In the genomic region with DNA sequence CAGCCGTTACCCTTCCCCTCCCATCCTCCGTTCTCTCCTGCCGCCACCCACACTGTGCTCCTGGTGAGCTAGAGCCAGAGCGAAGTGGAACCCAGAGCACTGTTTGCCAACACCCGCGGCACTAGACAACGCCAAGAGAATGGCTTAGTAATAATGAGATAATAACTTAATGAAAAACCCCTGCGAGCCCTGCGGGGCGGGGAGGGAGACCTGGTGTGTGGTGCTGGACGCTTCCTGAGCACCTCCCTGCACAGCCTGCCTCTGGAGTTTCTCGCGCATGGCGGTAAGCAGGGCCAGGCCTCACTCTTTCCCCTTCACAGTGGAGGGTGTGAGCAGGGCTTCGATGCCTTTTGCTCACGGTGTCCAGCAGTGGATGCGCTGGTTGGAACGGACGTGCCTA, we compare ENCODE assay signal across 24 cellular contexts.
"Had no signal": no experiment of that assay in that cellular context is flagged by ENCODE, and none has a peak within 500 bp of the region (broad histone marks: within the 10 kb centered on the region; RNA-seq: fewer than 3 reads in every experiment).

No MANE protein-coding gene starts in this region.

- H3K9me3 ChIP-seq: esophagus muscularis mucosa, mucosa of descending colon, right lobe of liver, stomach, thyroid gland, vagina had no signal

- H3K4me3 ChIP-seq: coronary artery, esophagus muscularis mucosa, mucosa of descending colon, right lobe of liver, stomach, thyroid gland, vagina had no signal

- H3K27me3 ChIP-seq: esophagus muscularis mucosa, foreskin keratinocyte, right lobe of liver, thyroid gland, vagina had no signal

- H3K4me1 ChIP-seq: foreskin keratinocyte, parathyroid adenoma, right lobe of liver, stomach, thyroid gland, vagina had no signal

- FAIRE-seq: endothelial cell of umbilical vein, keratinocyte, small intestine had no signal

- H3K36me3 ChIP-seq: esophagus muscularis mucosa, right lobe of liver, stomach, thyroid gland, vagina had no signal

- DNase-seq: dermis blood vessel endothelial cell; effector memory CD4-positive, alpha-beta T cell; foreskin keratinocyte; hypothalamus; immature natural killer cell; mesenchymal stem cell; mucosa of descending colon; naive B cell; right lobe of liver; small intestine; stimulated activated CD4-positive, alpha-beta T cell treated with anti-CD3 and anti-CD28 coated beads, Interleukin-15, amount 100 ng/mL, for 24 hours; stimulated activated CD4-positive, alpha-beta T cell treated with anti-CD3 and anti-CD28 coated beads, Interleukin-2, amount 100 ng/mL, for 48 hours; stimulated activated naive B cell treated with anti-CD40 and anti-IgM and Interleukin-4, amounts not matched to agents 10 μg/mL and 1 μg/mL and 100 μg/mL, for 72 hours; stomach; thyroid gland; trophoblast cell had no signal

- ATAC-seq: foreskin keratinocyte; left lobe of liver; mucosa of descending colon; natural killer cell treated with Interleukin-12 subunit alpha and Interleukin-12 subunit beta and Interleukin-15 and Interleukin-18, amount 100 ng/mL, for 72 hours; right lobe of liver; stimulated activated naive B cell treated with anti-CD40 and anti-IgM and Interleukin-4, amounts not matched to agents 10 μg/mL and 1 μg/mL and 100 μg/mL, for 72 hours had no signal

- H3K27ac ChIP-seq: coronary artery, esophagus muscularis mucosa, foreskin keratinocyte, parathyroid adenoma, right lobe of liver, stomach, thyroid gland, vagina had no signal
